In the genomic region with DNA sequence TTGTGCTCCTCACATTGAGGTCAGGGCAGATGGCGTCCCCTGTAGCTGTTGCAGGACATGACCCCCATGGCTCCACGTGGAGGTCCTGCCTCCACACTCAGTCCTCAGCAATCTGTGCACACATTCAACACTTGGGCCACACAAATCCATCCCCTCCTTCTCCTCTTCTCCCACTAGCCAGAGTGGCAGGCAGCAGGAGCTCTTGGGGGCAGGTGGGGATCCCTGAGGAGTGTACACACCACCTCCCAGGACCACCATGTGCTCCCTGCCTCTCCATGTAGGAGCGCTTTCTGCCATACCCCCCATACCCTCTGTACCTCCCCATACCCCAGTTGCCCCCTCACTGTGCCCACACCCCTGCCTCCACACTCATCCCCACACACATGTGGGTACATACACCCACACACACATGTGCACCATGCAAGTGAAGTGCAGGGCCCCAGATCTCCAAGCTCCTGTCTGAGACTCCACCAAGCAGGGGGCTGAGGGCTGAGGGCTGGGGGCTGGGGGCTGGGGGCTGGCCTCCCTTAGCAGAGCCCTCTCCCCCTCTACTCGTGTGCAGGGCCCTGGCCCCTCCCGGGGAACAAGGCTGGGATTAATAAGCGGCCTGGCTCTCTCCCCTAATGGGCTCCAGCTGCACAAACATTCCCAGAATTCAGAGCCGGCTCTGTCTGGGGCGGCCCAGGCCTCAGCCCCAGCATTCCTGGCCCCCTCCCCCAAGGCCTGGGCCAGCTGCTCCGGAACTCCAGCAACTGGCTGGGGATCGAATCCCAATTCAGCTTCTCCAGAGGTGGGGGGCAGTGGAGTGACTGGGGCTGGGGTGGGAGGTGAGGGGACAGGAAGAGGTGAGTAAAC, we compare ENCODE assay signal across 9 cellular contexts. TPM values are rescaled to one million over a fixed set of nuclear protein-coding genes. Genes with fewer than 3 reads are reported as not detected.
DNase-seq lines count a peak whose midpoint lies in the region; TF ChIP-seq lines count a peak whose summit lies in the region.
"Had no signal": no experiment of that assay in that cellular context is flagged by ENCODE, and none has a peak within 500 bp of the region (broad histone marks: within the 10 kb centered on the region; RNA-seq: fewer than 3 reads in every experiment).

No MANE protein-coding gene starts in this region.

- no peaks in the 10 kb centered on the region for H3K9me3 Mint-ChIP-seq in dendritic cell treated with granulocyte-macrophage colony-stimulating factor and Interleukin-4, amounts not matched to agents 40 ng/mL and 50 ng/mL, for 4 days
- no peaks in the 10 kb centered on the region for H3K9me3 Mint-ChIP-seq in osteocyte (ENCODE audit: unreplicated experiment)

- peaks cover 37% of the 10 kb centered on the region for H3K4me1 Mint-ChIP-seq in dendritic cell treated with granulocyte-macrophage colony-stimulating factor and Interleukin-4, amounts not matched to agents 40 ng/mL and 50 ng/mL, for 4 days (ENCODE audit: low read depth)
- peaks cover 73% of the 10 kb centered on the region for H3K4me1 Mint-ChIP-seq in osteocyte (ENCODE audit: unreplicated experiment)

- 47% methylated on average over 8 of the region's 10 CpGs for WGBS in esophagus muscularis mucosa

- H3K27ac Mint-ChIP-seq in dendritic cell treated with granulocyte-macrophage colony-stimulating factor and Interleukin-4, amounts not matched to agents 40 ng/mL and 50 ng/mL, for 4 days: peak overlapping the region; percentile 45
- peak overlapping the region; percentile 91 for H3K27ac Mint-ChIP-seq in osteocyte (ENCODE audit: unreplicated experiment)

- H3K27ac ChIP-seq in esophagus muscularis mucosa (replicated peaks in 1 of 4): no peak overlapping the region

- H3K27me3 Mint-ChIP-seq in dendritic cell treated with granulocyte-macrophage colony-stimulating factor and Interleukin-4, amounts not matched to agents 40 ng/mL and 50 ng/mL, for 4 days: peaks cover 2% of the 10 kb centered on the region
- no peaks in the 10 kb centered on the region for H3K27me3 Mint-ChIP-seq in osteocyte (ENCODE audit: unreplicated experiment)

- H3K4me1 ChIP-seq in esophagus muscularis mucosa: peaks cover 0 to 11% (median 3%) of the 10 kb centered on the region in 4 donors

- intact Hi-C loops in dendritic cell treated with granulocyte-macrophage colony-stimulating factor and Interleukin-4, amounts not matched to agents 40 ng/mL and 50 ng/mL, for 4 days (cut with micrococcal nuclease): no loop called here
- intact Hi-C loops in esophagus muscularis mucosa (cut with DNase I): no loop called here

- peaks cover 0 to 17% (median 0%) of the 10 kb centered on the region in 4 donors for H3K27me3 ChIP-seq in esophagus muscularis mucosa

- H3K36me3 ChIP-seq in esophagus muscularis mucosa: no peaks in the 10 kb centered on the region

- TF ChIP-seq EP300 in esophagus muscularis mucosa (IDR thresholded peaks at IDR 0.05): no peak

- H3K4me3 Mint-ChIP-seq in dendritic cell treated with granulocyte-macrophage colony-stimulating factor and Interleukin-4, amounts not matched to agents 40 ng/mL and 50 ng/mL, for 4 days: no peak overlapping the region
- H3K4me3 Mint-ChIP-seq in osteocyte (ENCODE audit: unreplicated experiment): no peak overlapping the region

- no peak for TF ChIP-seq POLR2A in esophagus muscularis mucosa (IDR thresholded peaks at IDR 0.05; ENCODE audit: low read depth)

- H3K9me3 ChIP-seq in esophagus muscularis mucosa: no peaks in the 10 kb centered on the region

- no peak overlapping the region for H3K4me3 ChIP-seq in esophagus muscularis mucosa

- TF ChIP-seq CTCF in osteocyte (IDR thresholded peaks at IDR 0.05) (no peak), esophagus muscularis mucosa (IDR thresholded peaks at IDR 0.05) (no peak)

- no peaks in the 10 kb centered on the region for H3K36me3 Mint-ChIP-seq in dendritic cell treated with granulocyte-macrophage colony-stimulating factor and Interleukin-4, amounts not matched to agents 40 ng/mL and 50 ng/mL, for 4 days (ENCODE audit: low read depth)
- H3K36me3 Mint-ChIP-seq in osteocyte (ENCODE audit: unreplicated experiment): no peaks in the 10 kb centered on the region

- DNase-seq in EL: peak; percentile 71
- DNase-seq in NCI-H2081 treated with DMSO at 0.1 percent for 48 hours (lab: John Stamatoyannopoulos, UW): peak; percentile 96
- peak; percentile 87 for DNase-seq in osteocyte (ENCODE audit: extremely low spot score, unreplicated experiment)
- DNase-seq in glomerular visceral epithelial cell (ENCODE audit: extremely low spot score): no peak
- no peak for DNase-seq in NCI-H446 treated with DMSO at 0.1 percent for 48 hours (lab: John Stamatoyannopoulos, UW)
- DNase-seq in hippocampal formation (lab: John Stamatoyannopoulos, UW): no peak
- no peak for DNase-seq in esophagus muscularis mucosa (ENCODE audit: extremely low spot score)
- DNase-seq: NCI-H2171 had no signal

RNA-seq across cellular contexts. Expression of gene MEIOC, which starts 48.2 kb away (rescaled TPM):
- total RNA-seq in osteocyte (0.75 TPM in 1 of 2 replicates, not detected in the other), esophagus muscularis mucosa (under 1 TPM in 1 of 4 donors, not detected in 3; 0.13 TPM)

RNA-seq across cellular contexts. Expression of gene FZD2, which starts 50.8 kb away (rescaled TPM):
- total RNA-seq in osteocyte: 203 and 207 TPM in 2 replicates
- total RNA-seq in esophagus muscularis mucosa: 1 to 10 TPM; 1.7 to 3.4 (median 1.9) TPM

Comparison
In these comparisons a context has a peak if more than half of its experiments do, and no peak if none do; other contexts are left out.
1. DNase-seq: peak in EL (single experiment), NCI-H2081 treated with DMSO at 0.1 percent for 48 hours (single experiment) and osteocyte (single experiment); none in glomerular visceral epithelial cell (single experiment), NCI-H446 treated with DMSO at 0.1 percent for 48 hours (single experiment), hippocampal formation (0 of 2) and esophagus muscularis mucosa (single experiment).
2. RNA of gene FZD2, which starts 50.8 kb away (total RNA-seq): 203 to 207 TPM in osteocyte; 1.7 to 3.4 TPM in esophagus muscularis mucosa; every median in the first group is over 10 times any median in the second.